ENCODE assay signal across 8 cellular contexts in genomic region chr10:51699475-51700227, GRCh38.
DNase-seq lines count a peak whose midpoint lies in the region; ATAC-seq lines count a peak whose summit lies in the region.

TSS of gene CSTF2T (minus strand) at chr10:51699595. CDS start at chr10:51699549, 46 bp downstream.

- DNase-seq in AG08396 (ENCODE audit: low spot score) (peak; percentile 74), NCI-H446 (lab: John Stamatoyannopoulos, UW) (peak; percentile 89 to 91), cerebellar cortex (ENCODE audit: low spot score) (peak; percentile 94), islet precursor cell (peak; percentile 91)
- peak; percentile 83 to 92 (median 84) for DNase-seq in stimulated activated CD4-positive, alpha-beta T cell treated with anti-CD3 and anti-CD28 coated beads, Interleukin-12 subunit alpha, Interleukin-12 subunit beta, amount 100 ng/mL, for 48 hours (ENCODE audit: low read depth in 2 of 3, low spot score in 1 of 3)

- ATAC-seq in GM19025 (IDR thresholded peaks at IDR 0.05; ENCODE audit: low read depth, unreplicated experiment) (peak; percentile 89), HG03342 (IDR thresholded peaks at IDR 0.05; ENCODE audit: unreplicated experiment) (peak; percentile 93)
- ATAC-seq in activated CD4-positive, CD25-positive, alpha-beta regulatory T cell treated with anti-CD3 and anti-CD28 coated beads, Interleukin-2, amount 50 U/mL, for 24 hours: peak; percentile 90 to 92

Comparison
In these comparisons a context has a peak if more than half of its experiments do, and no peak if none do; other contexts are left out.
1. Peak in every context shown above with its lines: DNase-seq and ATAC-seq.